Comparison of ENCODE assay signal across 19 cellular contexts in genomic region chr11:133388975-133389568, GRCh38.
DNase-seq lines count a peak whose midpoint lies in the region; ATAC-seq, FAIRE-seq and TF ChIP-seq lines count a peak whose summit lies in the region.
"Had no signal": no experiment of that assay in that cellular context is flagged by ENCODE, and none has a peak within 500 bp of the region (broad histone marks: within the 10 kb centered on the region; RNA-seq: fewer than 3 reads in every experiment).

No MANE protein-coding gene starts in this region.

- H3K9ac ChIP-seq in mesendoderm (ENCODE audit: low read length) (no peak overlapping the region), HepG2 (ENCODE audit: insufficient read depth, low read depth, low read length) (no peak overlapping the region)
- H3K9ac ChIP-seq: KMS-11 had no signal

- H3K27me3 ChIP-seq in mesendoderm (ENCODE audit: insufficient read depth, low read length, poor library complexity), result no peaks in the 10 kb centered on the region
- H3K27me3 ChIP-seq in HepG2 (ENCODE audit: control insufficient read depth in 1 of 2, insufficient read depth in 2 of 2, low read length in 2 of 2), result peaks cover 0 to 20% of the 10 kb centered on the region in 2 experiments; a peak in 2 of 5 replicates

- H3K56ac ChIP-seq in mesendoderm (ENCODE audit: low read length), result no peak overlapping the region

- no peak overlapping the region for H2AK5ac ChIP-seq in mesendoderm (ENCODE audit: low read length)

- H3K79me1 ChIP-seq in mesendoderm (ENCODE audit: low read length), result no peaks in the 10 kb centered on the region

- H3K4me3 ChIP-seq in mesendoderm (ENCODE audit: low read length) (no peak overlapping the region), HepG2 (replicated peaks in 1 of 3; ENCODE audit: insufficient read depth in 1 of 3, low read depth in 2 of 3, low read length in 3 of 3) (no peak overlapping the region)

- no peak overlapping the region for H4K8ac ChIP-seq in mesendoderm (ENCODE audit: low read depth, low read length)

- DNase-seq in mesendoderm, result peak; percentile 34
- no peak for DNase-seq in NCI-H2081 (lab: John Stamatoyannopoulos, UW)
- no peak for DNase-seq in HepG2 (ENCODE audit: low spot score)
- DNase-seq: ACHN, DND-41, NCI-H1417 treated with DMSO at 0.1 percent for 48 hours, NCI-H1930, NCI-H2171, NCI-H526, T-helper 1 cell, T-helper 9 cell had no signal

- H3K79me2 ChIP-seq in mesendoderm (ENCODE audit: control insufficient read depth, insufficient read depth, low read length) (no peaks in the 10 kb centered on the region), HepG2 (ENCODE audit: insufficient read depth, low read length) (no peaks in the 10 kb centered on the region)

- no peak overlapping the region for H3K4me2 ChIP-seq in mesendoderm (ENCODE audit: low read length)
- no peak overlapping the region for H3K4me2 ChIP-seq in HepG2 (ENCODE audit: low read depth, low read length)
- H3K4me2 ChIP-seq: KMS-11 had no signal

- TF ChIP-seq EP300 in HepG2 (IDR thresholded peaks at IDR 0.05; ENCODE audit: low read depth in 2 of 2, low read length in 2 of 2) (no peak), HepG2 (CRISPR knock-in tag; IDR thresholded peaks at IDR 0.05; ENCODE audit: borderline replicate concordance) (no peak)

- no peak overlapping the region for H3K4ac ChIP-seq in mesendoderm (ENCODE audit: low read depth, low read length)

- no peak for FAIRE-seq in HepG2 (lab: Jason Lieb, UNC)
- FAIRE-seq: GM18507, H1 had no signal

- in situ Hi-C loops in HepG2 (cut with HindIII; ENCODE audit: extremely low pct_ligation_motif_present, low pct_unique_long_range_greater_than_20kb), result no loop called here

- H3K9me3 ChIP-seq in HepG2 (ENCODE audit: low read length), result no peaks in the 10 kb centered on the region

- intact Hi-C loops in HepG2 (cut with micrococcal nuclease; ENCODE audit: unreplicated experiment), result no loop called here

- ATAC-seq in GM18519 (IDR thresholded peaks at IDR 0.05; ENCODE audit: low FRiP score, unreplicated experiment), result peak; percentile 83
- ATAC-seq in HG02798 (IDR thresholded peaks at IDR 0.05; ENCODE audit: poor library complexity, unreplicated experiment), result peak; percentile 45
- peak; percentile 74 for ATAC-seq in HG03442 (IDR thresholded peaks at IDR 0.05; ENCODE audit: unreplicated experiment)
- ATAC-seq in HG03342 (IDR thresholded peaks at IDR 0.05; ENCODE audit: unreplicated experiment), result no peak
- ATAC-seq in HepG2, result no peak

- no peak for TF ChIP-seq RAD21 in HepG2 (CRISPR knock-in tag; IDR thresholded peaks at IDR 0.05)

- 100% methylated on average over 1 of the region's 5 CpGs for WGBS in mesendoderm (ENCODE audit: extremely low coverage, insufficient coverage, low lambda C conversion rate)
- WGBS in HepG2 (ENCODE audit: low lambda C conversion rate), result 3% methylated on average over 5 of the region's 5 CpGs

- H4K5ac ChIP-seq in mesendoderm (ENCODE audit: low read length), result no peak overlapping the region

- no peak overlapping the region for H2BK120ac ChIP-seq in mesendoderm (ENCODE audit: low read depth, low read length)

- no peak overlapping the region for H2BK15ac ChIP-seq in mesendoderm (replicated peaks; ENCODE audit: low read depth)

- no peak overlapping the region for H2BK5ac ChIP-seq in mesendoderm (ENCODE audit: low read length)

- CTCF ChIA-PET in HepG2 (lab: Yijun Ruan, JAX; ENCODE audit: low intra/inter-chr PET ratio, low total read pairs), result no interaction called here

- TF ChIP-seq POLR2A in HepG2 (IDR thresholded peaks at IDR 0.05; ENCODE audit: insufficient read depth in 1 of 2, low read depth in 2 of 2, low read length in 2 of 2), result no peak

- BruUV-seq in HepG2 (replicated peaks; lab: Mats Ljungman, UMichigan), result no TSS peak

- H3K23ac ChIP-seq in mesendoderm (ENCODE audit: low read length), result no peak overlapping the region

- no peak overlapping the region for H3K18ac ChIP-seq in mesendoderm (ENCODE audit: low read length)

- no peak overlapping the region for H2AFZ ChIP-seq in HepG2 (ENCODE audit: low read length)

- POLR2A ChIA-PET in HepG2 (lab: Yijun Ruan, JAX), result no interaction called here

- no peaks in the 10 kb centered on the region for H3K36me3 ChIP-seq in mesendoderm (ENCODE audit: control insufficient read depth, insufficient read depth, low read length)
- no peaks in the 10 kb centered on the region for H3K36me3 ChIP-seq in HepG2 (replicated peaks in 1 of 2; ENCODE audit: control insufficient read depth in 1 of 2, insufficient read depth in 2 of 2, low read length in 2 of 2)

- H3K4me1 ChIP-seq in mesendoderm (ENCODE audit: control insufficient read depth, low read depth, low read length) (no peaks in the 10 kb centered on the region), HepG2 (ENCODE audit: insufficient read depth, low read length) (no peaks in the 10 kb centered on the region)

- no peaks in the 10 kb centered on the region for H4K20me1 ChIP-seq in HepG2 (ENCODE audit: insufficient read depth, low read length)

- no peak overlapping the region for H3K27ac ChIP-seq in mesendoderm (ENCODE audit: low read depth, low read length)
- no peak overlapping the region for H3K27ac ChIP-seq in HepG2 (ENCODE audit: extremely low read length, insufficient read depth, low read length)
- H3K27ac ChIP-seq: C4-2B, KMS-11 had no signal

- TF ChIP-seq CTCF in HepG2 (CRISPR knock-in tag; IDR thresholded peaks at IDR 0.05), result no peak

TF ChIP-seq in HepG2, 621 proteins besides CTCF, POLR2A, EP300 and RAD21:
- TF ChIP-seq SP140L (CRISPR knock-in tag; IDR thresholded peaks at IDR 0.05; ENCODE audit: borderline replicate concordance), result no peak
- TF ChIP-seq NFE2L2 (IDR thresholded peaks at IDR 0.05; ENCODE audit: low read length), result no peak

Comparison
In these comparisons a context has a peak if more than half of its experiments do, and no peak if none do; other contexts are left out.
1. ATAC-seq: peak in GM18519 (single experiment), HG02798 (single experiment) and HG03442 (single experiment); none in HG03342 (single experiment) and HepG2 (single experiment).